In the genomic region with DNA sequence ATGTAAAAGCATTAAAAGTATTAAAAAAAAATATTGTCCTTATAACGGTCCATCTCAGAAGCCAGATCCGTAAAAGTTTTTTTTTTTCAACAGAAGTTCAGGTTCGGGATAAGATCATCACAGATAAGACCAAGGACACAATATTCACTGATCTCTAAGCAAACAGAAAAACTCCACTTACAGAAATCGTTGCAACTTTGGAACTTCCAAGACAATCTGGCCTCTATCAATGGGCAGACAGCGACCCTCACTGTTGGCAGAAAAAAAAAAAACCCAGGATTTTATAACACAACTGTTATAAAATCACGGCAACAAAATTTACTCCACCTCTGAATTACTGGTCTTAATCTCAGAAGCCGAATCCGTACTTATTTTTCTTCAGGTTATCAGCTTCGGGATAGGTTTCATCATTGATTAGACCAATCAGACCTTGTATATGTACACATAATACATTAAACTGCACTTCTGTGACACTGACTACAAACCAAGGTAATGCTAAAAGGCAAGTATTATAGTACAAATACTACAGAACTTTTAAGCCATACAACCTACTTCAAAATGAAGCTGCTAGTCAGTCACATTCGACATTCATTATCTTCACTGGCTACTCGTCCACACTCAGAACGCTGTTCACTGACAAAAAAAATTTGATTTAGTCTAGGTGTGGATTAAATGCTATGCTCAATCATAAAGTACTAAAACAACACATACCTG, we compare ENCODE assay signal across 8 cellular contexts. TPM values are rescaled to one million over a fixed set of nuclear protein-coding genes. Genes with fewer than 3 reads are reported as not detected.
A peak's percentile ranks its signal among the peaks of the same experiment; 100 is the strongest.
DNase-seq lines count a peak whose midpoint lies in the region; ATAC-seq and TF ChIP-seq lines count a peak whose summit lies in the region.

No MANE protein-coding gene starts in this region.

- H3K4me2 ChIP-seq in GM23248 (ENCODE audit: unreplicated experiment) = peak overlapping the region; percentile 99

- H3K36me3 ChIP-seq in GM23248 (ENCODE audit: low read depth) (peaks cover 42% of the 10 kb centered on the region), iPS DF 6.9 (ENCODE audit: control insufficient read depth, insufficient read depth, low read length) (peaks cover 15% of the 10 kb centered on the region; the same call in 1 of the 2 replicates), skeletal muscle tissue (ENCODE audit: control insufficient read depth in 3 of 3, insufficient read depth in 3 of 3, low read length in 3 of 3) (peaks cover 0 to 15% (median 3%) of the 10 kb centered on the region in 3 donors)

- H3K4me1 ChIP-seq in GM23248 (ENCODE audit: insufficient read depth) (peaks cover 26% of the 10 kb centered on the region), iPS DF 6.9 (ENCODE audit: control insufficient read depth, insufficient read depth, low read length) (0 out of 2 replicates have a peak, but pooled peaks cover 1% of the 10 kb centered on the region), skeletal muscle tissue (ENCODE audit: control insufficient read depth in 3 of 3, insufficient read depth in 3 of 3, low read length in 3 of 3) (peaks cover 19 to 54% (median 24%) of the 10 kb centered on the region in 3 donors)

- no peak for DNase-seq in AG09309 (ENCODE audit: low read depth)
- peak; percentile 47 for DNase-seq in GM23248
- no peak for DNase-seq in activated CD4-positive, alpha-beta memory T cell treated with anti-CD3 and anti-CD28 coated beads, Interleukin-2, amount 10 ng/mL, durations not matched to agents 7 days and 5 days
- no peak for DNase-seq in iPS DF 6.9 (ENCODE audit: low read depth, low spot score)
- DNase-seq in cerebellar nuclear complex (lab: John Stamatoyannopoulos, UW) = no peak

- peaks cover 14% of the 10 kb centered on the region; the same call in 1 of the 2 replicates for H4K20me1 ChIP-seq in GM23248 (ENCODE audit: insufficient read depth)

- no peak overlapping the region for H2AFZ ChIP-seq in GM23248

- H3K36me3 Mint-ChIP-seq in activated CD4-positive, alpha-beta memory T cell treated with anti-CD3 and anti-CD28 coated beads, Interleukin-2, amount 10 ng/mL, durations not matched to agents 7 days and 5 days (ENCODE audit: low read depth) = peaks cover 70% of the 10 kb centered on the region

- H3K4me1 Mint-ChIP-seq in activated CD4-positive, alpha-beta memory T cell treated with anti-CD3 and anti-CD28 coated beads, Interleukin-2, amount 10 ng/mL, durations not matched to agents 7 days and 5 days = peaks cover 62% of the 10 kb centered on the region

- peaks cover 71% of the 10 kb centered on the region for H3K79me2 ChIP-seq in GM23248 (ENCODE audit: insufficient read depth)

- CTCF ChIA-PET in activated CD4-positive, alpha-beta memory T cell treated with anti-CD3 and anti-CD28 coated beads, Interleukin-2, amount 10 ng/mL, durations not matched to agents 7 days and 5 days (lab: Charles Lee) = interaction anchor here (0.6 to 5.1 kb wide), 7 partner anchors 7 to 322 kb away, joined by 3 to 116 read pairs (median 5); a partner anchor contains a TSS

- H3K4me3 ChIP-seq in AG09309 (ENCODE audit: control insufficient read depth, low read depth, low read length) (peak overlapping the region; percentile 94), GM23248 (peak overlapping the region; percentile 81), iPS DF 6.9 (ENCODE audit: low read length) (peak overlapping the region; percentile 79; the same call in 1 of the 2 replicates), skeletal muscle tissue (ENCODE audit: low read length in 3 of 3) (peak overlapping the region; percentile 91 to 97 (median 93))

- no peak for ATAC-seq in activated CD4-positive, CD25-positive, alpha-beta regulatory T cell treated with anti-CD3 and anti-CD28 coated beads, Interleukin-2, amount 50 U/mL, for 24 hours
- no peak for ATAC-seq in GM19035 (IDR thresholded peaks at IDR 0.05; ENCODE audit: unreplicated experiment)

- H3K4me3 Mint-ChIP-seq in activated CD4-positive, alpha-beta memory T cell treated with anti-CD3 and anti-CD28 coated beads, Interleukin-2, amount 10 ng/mL, durations not matched to agents 7 days and 5 days = peak overlapping the region; percentile 89

- TF ChIP-seq CTCF in AG09309 (IDR thresholded peaks at IDR 0.05; ENCODE audit: control insufficient read depth, insufficient read depth, low read depth, low read length, missing control alignments) = no peak

- no peaks in the 10 kb centered on the region for H3K27me3 ChIP-seq in GM23248 (replicated peaks; ENCODE audit: insufficient read depth)
- H3K27me3 ChIP-seq in iPS DF 6.9 (ENCODE audit: control insufficient read depth, insufficient read depth, low read length) = no peaks in the 10 kb centered on the region
- no peaks in the 10 kb centered on the region for H3K27me3 ChIP-seq in skeletal muscle tissue (ENCODE audit: control insufficient read depth in 3 of 3, insufficient read depth in 3 of 3, low read length in 3 of 3)

- H3K9ac ChIP-seq in GM23248 (peak overlapping the region; percentile 96), skeletal muscle tissue (ENCODE audit: low read depth in 1 of 3, low read length in 3 of 3) (peak overlapping the region; percentile 97 to 100 (median 99))

- peak overlapping the region; percentile 80 for H3K27ac ChIP-seq in GM23248
- no peak overlapping the region for H3K27ac ChIP-seq in iPS DF 6.9 (ENCODE audit: low read length)
- peak overlapping the region; percentile 99 for H3K27ac ChIP-seq in skeletal muscle tissue (ENCODE audit: low read depth, low read length)

- POLR2A ChIA-PET in activated CD4-positive, alpha-beta memory T cell treated with anti-CD3 and anti-CD28 coated beads, Interleukin-2, amount 10 ng/mL, durations not matched to agents 7 days and 5 days (lab: Charles Lee) = interaction anchor here (0.9 to 10.9 kb wide), 32 partner anchors 7 to 325 kb away, joined by 3 to 1187 read pairs (median 8); a partner anchor contains a TSS

- H3K9me3 ChIP-seq in GM23248 (ENCODE audit: low read depth) (no peaks in the 10 kb centered on the region), iPS DF 6.9 (ENCODE audit: control insufficient read depth, insufficient read depth, low read length) (no peaks in the 10 kb centered on the region), skeletal muscle tissue (ENCODE audit: control insufficient read depth in 3 of 3, low read length in 3 of 3) (no peaks in the 10 kb centered on the region)

- H3K9me3 Mint-ChIP-seq in activated CD4-positive, alpha-beta memory T cell treated with anti-CD3 and anti-CD28 coated beads, Interleukin-2, amount 10 ng/mL, durations not matched to agents 7 days and 5 days = peaks cover 6% of the 10 kb centered on the region

- peaks cover 72% of the 10 kb centered on the region for H3F3A ChIP-seq in GM23248 (ENCODE audit: insufficient read depth)

- WGBS in GM23248 (ENCODE audit: low coverage in 1 of 2, low lambda C conversion rate in 2 of 2, missing lambda C conversion rate in 2 of 2), 2 experiments = 1 to 2% methylated on average over 12 of the region's 12 CpGs
- no CpG with 5 or more reads among the region's 12 CpGs for WGBS in iPS DF 6.9 (ENCODE audit: insufficient coverage, insufficient read length)

- H3K27me3 Mint-ChIP-seq in activated CD4-positive, alpha-beta memory T cell treated with anti-CD3 and anti-CD28 coated beads, Interleukin-2, amount 10 ng/mL, durations not matched to agents 7 days and 5 days = no peaks in the 10 kb centered on the region

- in situ Hi-C loops in GM23248 (cut with MboI) = no loop called here

- peak overlapping the region; percentile 92 for H3K27ac Mint-ChIP-seq in activated CD4-positive, alpha-beta memory T cell treated with anti-CD3 and anti-CD28 coated beads, Interleukin-2, amount 10 ng/mL, durations not matched to agents 7 days and 5 days

- H3K9me2 ChIP-seq in GM23248 (ENCODE audit: insufficient read depth) = no peaks in the 10 kb centered on the region

RNA-seq across cellular contexts. Expression of a gene that starts 34.7 kb away (rescaled TPM):
- total RNA-seq in GM23248 (2014; rRNA removed; shearing (Covaris generic)) = 77.9 and 99.0 TPM in 2 replicates
- 138 and 150 TPM in 2 replicates for polyA plus RNA-seq in GM23248 (2016; fragmentation: Nextera tagmentation; extraction: Ambion mirVana)
- 100 to 1,000 TPM in 1 of 2 experiments, 10 to 100 TPM in 1; 100.0 to 101 TPM for total RNA-seq in activated CD4-positive, alpha-beta memory T cell treated with anti-CD3 and anti-CD28 coated beads, Interleukin-2, amount 10 ng/mL, durations not matched to agents 7 days and 5 days
- 62.6 TPM for total RNA-seq in skeletal muscle tissue
